In genomic region chr16:27867122-27868110, GRCh38 we compare ENCODE assay signal across 8 cellular contexts.
DNase-seq lines count a peak whose midpoint lies in the region; ATAC-seq and TF ChIP-seq lines count a peak whose summit lies in the region.

No MANE protein-coding gene starts in this region.

- WGBS in stomach, 5 donors, result 32 to 58% (median 35%) methylated on average over 11 to 19 of the region's 19 CpGs

- H3K4me1 ChIP-seq in stomach, result peaks cover 0 to 3% (median 1%) of the 10 kb centered on the region in 4 donors

- TF ChIP-seq CTCF in dorsolateral prefrontal cortex (IDR thresholded peaks at IDR 0.05 in 54 of 56, conservative IDR thresholded peaks at IDR 0.05 in 2 of 56; ENCODE audit: low read depth in 1 of 56, partially characterized antibody in 56 of 56), result peak in 55 of 56 donors; percentile 29 to 78 (median 57)
- TF ChIP-seq CTCF in stomach (IDR thresholded peaks at IDR 0.05), result peak in 3 of 7 experiments; percentile 17 to 43 (median 26)

- ATAC-seq in HG03045 (IDR thresholded peaks at IDR 0.05; ENCODE audit: unreplicated experiment), result no peak

- peak; percentile 72 for DNase-seq in NK-92 treated with Interleukin-12 subunit alpha and Interleukin-12 subunit beta, amount 100 ng/mL, for 24 hours (lab: John Stamatoyannopoulos, UW)
- DNase-seq in NK-92 (lab: John Stamatoyannopoulos, UW; ENCODE audit: unreplicated experiment) (no peak), NCI-H2196 treated with DMSO at 0.1 percent for 48 hours (lab: John Stamatoyannopoulos, UW; ENCODE audit: unreplicated experiment) (peak; percentile 19), dorsolateral prefrontal cortex (peak; percentile 5 to 67 (median 54)), midbrain (lab: John Stamatoyannopoulos, UW) (peak; percentile 56), stomach (peak; percentile 53)
- DNase-seq in activated CD4-positive, alpha-beta T cell treated with anti-CD3 and anti-CD28 coated beads for 1 hour, result peak; percentile 15

- no peaks in the 10 kb centered on the region for H3K36me3 ChIP-seq in stomach

- H3K27me3 ChIP-seq in dorsolateral prefrontal cortex (no peaks in the 10 kb centered on the region), stomach (peaks cover 0 to 11% (median 0%) of the 10 kb centered on the region in 3 donors)

- peaks cover 9 to 33% (median 30%) of the 10 kb centered on the region in 4 donors for H3K9me3 ChIP-seq in stomach

- intact Hi-C loops in dorsolateral prefrontal cortex (cut with DNase I) (loop anchor here (5.0 kb wide), 2 partner anchors 175 to 225 kb away; no protein-coding TSS in a partner anchor), stomach (cut with DNase I; ENCODE audit: low total_unique reads) (no loop called here)

- H3K27ac ChIP-seq in dorsolateral prefrontal cortex (peak overlapping the region in 1 of 59 donors; percentile 7), stomach (no peak overlapping the region)

- no peak for TF ChIP-seq EP300 in stomach (IDR thresholded peaks at IDR 0.05)

- H3K4me3 ChIP-seq in dorsolateral prefrontal cortex (no peak overlapping the region), stomach (no peak overlapping the region)

- TF ChIP-seq POLR2A in stomach (IDR thresholded peaks at IDR 0.05), result no peak
